ENCODE assay signal across 16 cellular contexts in the genomic region with DNA sequence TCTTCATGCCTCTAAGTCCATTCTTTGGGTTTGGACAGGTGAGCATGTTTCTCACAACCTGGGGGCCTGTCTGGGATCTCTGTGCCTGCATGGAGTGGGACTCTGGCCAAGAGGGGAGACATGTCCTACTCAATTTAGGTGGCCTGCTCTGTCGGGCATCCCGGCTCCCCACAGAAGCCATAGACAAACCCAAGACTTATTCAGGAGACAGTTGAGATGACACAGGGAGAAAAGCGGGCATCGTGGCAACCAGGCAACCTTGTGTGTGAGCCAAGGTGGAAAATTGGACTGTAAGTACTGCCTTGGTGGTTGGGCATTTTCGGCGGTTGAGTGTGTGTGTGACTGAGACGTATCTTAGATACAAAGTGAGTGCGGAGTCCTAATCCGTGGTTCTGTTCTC. TPM values are rescaled to one million over a fixed set of nuclear protein-coding genes. Genes with fewer than 3 reads are reported as not detected.
DNase-seq lines count a peak whose midpoint lies in the region; ATAC-seq and TF ChIP-seq lines count a peak whose summit lies in the region.
"Had no signal": no experiment of that assay in that cellular context is flagged by ENCODE, and none has a peak within 500 bp of the region (broad histone marks: within the 10 kb centered on the region; RNA-seq: fewer than 3 reads in every experiment).

No MANE protein-coding gene starts in this region.

- DNase-seq in left ventricle myocardium inferior = no peak
- DNase-seq in left cardiac atrium = no peak
- DNase-seq in Peyer's patch = peak in 2 of 3 donors; percentile 14 to 33
- DNase-seq in lung (ENCODE audit: low spot score) = peak; percentile 20
- no peak for DNase-seq in NCI-H2081 (lab: John Stamatoyannopoulos, UW)
- no peak for DNase-seq in medulla oblongata (ENCODE audit: extremely low spot score)
- DNase-seq: BE2C, NCI-H1105, NCI-H187 treated with DMSO at 0.1 percent for 48 hours, NCI-H2171, NCI-H446 treated with DMSO at 0.1 percent for 48 hours, NCI-H748 treated with DMSO at 0.1 percent for 48 hours, PC-9 had no signal

- ATAC-seq in left cardiac atrium (no peak), lung (ENCODE audit: insufficient read depth, low FRiP score) (no peak), HG03521 (IDR thresholded peaks at IDR 0.05; ENCODE audit: unreplicated experiment) (no peak)
- ATAC-seq: HepG2 had no signal

- 95 to 98% methylated on average over 9 of the region's 9 CpGs for WGBS in lung, 2 donors

- no peak for TF ChIP-seq POLR2A in Peyer's patch (IDR thresholded peaks at IDR 0.05)

- H3K36me3 ChIP-seq in left ventricle myocardium inferior = no peaks in the 10 kb centered on the region
- H3K36me3 ChIP-seq in Peyer's patch = no peaks in the 10 kb centered on the region
- H3K36me3 ChIP-seq in lung (ENCODE audit: control insufficient read depth in 2 of 2, insufficient read depth in 2 of 2, low read length in 2 of 2) = no peaks in the 10 kb centered on the region
- H3K36me3 ChIP-seq: BE2C had no signal

- H3K9me3 ChIP-seq in left ventricle myocardium inferior (replicated peaks) = peaks cover 8% of the 10 kb centered on the region
- H3K9me3 ChIP-seq in Peyer's patch = no peaks in the 10 kb centered on the region
- H3K9me3 ChIP-seq in lung (ENCODE audit: control insufficient read depth in 2 of 2, insufficient read depth in 1 of 2, low read length in 1 of 2) = no peaks in the 10 kb centered on the region
- H3K9me3 ChIP-seq: BE2C had no signal

- peaks cover 62% of the 10 kb centered on the region for H3K4me1 ChIP-seq in left ventricle myocardium inferior
- peaks cover 0 to 1% (median 0%) of the 10 kb centered on the region in 4 donors for H3K4me1 ChIP-seq in Peyer's patch
- H3K4me1 ChIP-seq in lung (ENCODE audit: control insufficient read depth in 2 of 2, insufficient read depth in 2 of 2, low read length in 2 of 2) = peaks cover 10 to 11% of the 10 kb centered on the region in 2 donors
- H3K4me1 ChIP-seq: BE2C had no signal

- H3K4me3 ChIP-seq in left ventricle myocardium inferior (no peak overlapping the region), Peyer's patch (no peak overlapping the region), lung (no peak overlapping the region)
- H3K4me3 ChIP-seq: PC-9 had no signal

- peak overlapping the region; percentile 80 for H3K27ac ChIP-seq in left ventricle myocardium inferior (replicated peaks)
- no peak overlapping the region for H3K27ac ChIP-seq in Peyer's patch
- no peak overlapping the region for H3K27ac ChIP-seq in lung (ENCODE audit: low read depth in 1 of 2, low read length in 1 of 2)
- H3K27ac ChIP-seq: KMS-11 had no signal

- no peak for TF ChIP-seq CTCF in left ventricle myocardium inferior (IDR thresholded peaks at IDR 0.05; ENCODE audit: borderline replicate concordance)
- no peak for TF ChIP-seq CTCF in Peyer's patch (IDR thresholded peaks at IDR 0.05)
- no peak for TF ChIP-seq CTCF in lung (IDR thresholded peaks at IDR 0.05; ENCODE audit: control extremely low read depth, extremely low read depth)

- H3K27me3 ChIP-seq in left ventricle myocardium inferior (ENCODE audit: low read depth) (no peaks in the 10 kb centered on the region), Peyer's patch (no peaks in the 10 kb centered on the region), lung (ENCODE audit: control insufficient read depth, insufficient read depth) (no peaks in the 10 kb centered on the region)
- H3K27me3 ChIP-seq: BE2C had no signal

- intact Hi-C loops in left ventricle myocardium inferior (cut with micrococcal nuclease) = no loop called here
- intact Hi-C loops in left cardiac atrium (cut with DNase I) = no loop called here

RNA-seq across cellular contexts. Expression of a gene that starts 40.5 kb away (rescaled TPM):
- total RNA-seq in left ventricle myocardium inferior (5.0 TPM), left cardiac atrium (1 to 10 TPM; 5.9 to 6.8 TPM), Peyer's patch (10 to 100 TPM in 3 of 4 donors, 1 to 10 TPM in 1; 8.4 to 63.5 (median 20.5) TPM), lung (10 to 100 TPM; 12.8 to 19.2 TPM)
- polyA plus RNA-seq in lung = 10 to 100 TPM; 22.5 to 23.8 TPM

Comparison
In these comparisons a context has a peak if more than half of its experiments do, and no peak if none do; other contexts are left out.
1. DNase-seq: peak in Peyer's patch (2 of 3) and lung (single experiment); none in left ventricle myocardium inferior (single experiment), left cardiac atrium (single experiment), NCI-H2081 (0 of 2) and medulla oblongata (single experiment).